In the genomic region with DNA sequence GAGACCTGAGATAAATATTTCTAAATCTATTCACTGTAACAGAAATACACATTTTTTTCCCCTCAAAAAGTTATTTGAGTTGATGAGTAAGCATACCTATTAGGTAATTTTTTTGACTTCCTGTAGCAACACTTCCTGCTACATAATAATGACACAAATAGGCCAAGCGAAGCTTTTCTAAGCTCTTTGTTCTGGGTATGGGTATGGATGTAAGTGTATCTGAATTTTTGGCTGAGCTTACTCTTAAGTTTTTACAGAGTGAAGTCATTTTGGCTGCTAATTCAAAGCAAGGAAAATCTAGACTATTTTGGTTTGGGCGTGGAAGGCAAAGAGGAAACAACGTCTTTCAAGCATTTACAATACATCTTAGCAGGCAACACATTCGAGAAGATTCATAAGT, we compare ENCODE assay signal across 21 cellular contexts.
A peak's percentile ranks its signal among the peaks of the same experiment; 100 is the strongest.
DNase-seq lines count a peak whose midpoint lies in the region; ATAC-seq and TF ChIP-seq lines count a peak whose summit lies in the region.
"Had no signal": no experiment of that assay in that cellular context is flagged by ENCODE, and none has a peak within 500 bp of the region (broad histone marks: within the 10 kb centered on the region; RNA-seq: fewer than 3 reads in every experiment).

No MANE protein-coding gene starts in this region.

- no peak for TF ChIP-seq CTCF in cardiac fibroblast (IDR thresholded peaks at IDR 0.05; ENCODE audit: low read depth, low read length)

- no peak overlapping the region for H4K91ac ChIP-seq in trophoblast cell (ENCODE audit: low read depth, low read length)

- no peaks in the 10 kb centered on the region for H3K36me3 ChIP-seq in trophoblast cell (ENCODE audit: control insufficient read depth in 1 of 2, insufficient read depth in 2 of 2, low read length in 2 of 2)
- H3K36me3 ChIP-seq: thoracic aorta had no signal

- H2AK5ac ChIP-seq in trophoblast cell (ENCODE audit: low read length) = no peak overlapping the region

- no peak overlapping the region for H4K8ac ChIP-seq in trophoblast cell (ENCODE audit: low read depth, low read length)

- H3K4me3 ChIP-seq in cardiac fibroblast (replicated peaks in 1 of 2; ENCODE audit: low read depth in 2 of 2, low read length in 2 of 2) (no peak overlapping the region), trophoblast cell (ENCODE audit: low read depth, low read length) (no peak overlapping the region)
- H3K4me3 ChIP-seq: body of pancreas, thoracic aorta had no signal

- no peaks in the 10 kb centered on the region for H3K79me2 ChIP-seq in trophoblast cell (ENCODE audit: control insufficient read depth, insufficient read depth, low read length, poor library complexity)

- DNase-seq in ELR (ENCODE audit: low read depth) = peak; percentile 2
- DNase-seq in NCI-H226 = peak; percentile 17
- peak; percentile 74 to 85 for DNase-seq in cardiac fibroblast (ENCODE audit: low read depth in 2 of 2)
- peak; percentile 47 for DNase-seq in glomerular endothelial cell (ENCODE audit: extremely low read depth, low read depth, low spot score)
- DNase-seq in activated effector memory CD4-positive, alpha-beta T cell treated with Interleukin-2 at 50 U/mL for 16 hours = no peak
- no peak for DNase-seq in trophoblast cell
- DNase-seq: activated CD4-positive, alpha-beta T cell treated with anti-CD3 and anti-CD28 coated beads for 1 hour; body of pancreas; CD4-positive, CD25-positive, alpha-beta regulatory T cell; GF-D8; MM.1S; NCI-H1694; NCI-H748 treated with DMSO at 0.1 percent for 48 hours; posterior cingulate gyrus; stimulated activated CD4-positive, alpha-beta T cell treated with anti-CD3 and anti-CD28 coated beads, Interleukin-1b, Interleukin-23, amount 100 ng/mL, for 48 hours; stimulated activated naive CD4-positive, alpha-beta T cell had no signal

- H3K9ac ChIP-seq in trophoblast cell (ENCODE audit: low read length) = no peak overlapping the region

- no peak overlapping the region for H3K18ac ChIP-seq in trophoblast cell (ENCODE audit: low read length)

- no peaks in the 10 kb centered on the region for H3K4me1 ChIP-seq in trophoblast cell (ENCODE audit: control insufficient read depth in 1 of 2, insufficient read depth in 2 of 2, low read length in 2 of 2)
- H3K4me1 ChIP-seq: body of pancreas had no signal

- no peak overlapping the region for H2BK5ac ChIP-seq in trophoblast cell (ENCODE audit: low read depth, low read length, poor library complexity)

- H2BK120ac ChIP-seq in trophoblast cell (ENCODE audit: insufficient read depth, low read length, poor library complexity) = no peak overlapping the region

- no peak overlapping the region for H3K23ac ChIP-seq in trophoblast cell (ENCODE audit: low read length)

- no peak overlapping the region for H2BK12ac ChIP-seq in trophoblast cell (ENCODE audit: low read length)

- ATAC-seq in GM18861 (IDR thresholded peaks at IDR 0.05; ENCODE audit: unreplicated experiment) = no peak
- no peak for ATAC-seq in HG03432 (IDR thresholded peaks at IDR 0.05; ENCODE audit: unreplicated experiment)
- ATAC-seq: activated naive CD4-positive, alpha-beta T cell treated with anti-CD3 and anti-CD28 coated beads, Interleukin-2, amount 50 U/mL, for 72 hours; body of pancreas; Panc1 had no signal

- no CpG with 5 or more reads among the region's 4 CpGs for whole genome bisulfite sequencing in trophoblast cell (ENCODE audit: extremely low coverage, insufficient coverage, insufficient read length)

- H2AFZ ChIP-seq in trophoblast cell (ENCODE audit: insufficient read depth, low read length, poor library complexity) = no peak overlapping the region

- no peak overlapping the region for H3K27ac ChIP-seq in trophoblast cell (ENCODE audit: low read depth, low read length)
- H3K27ac ChIP-seq: body of pancreas, thoracic aorta had no signal

- H3K79me1 ChIP-seq in trophoblast cell (ENCODE audit: low read length) = no peaks in the 10 kb centered on the region

- H3K4me2 ChIP-seq in trophoblast cell (ENCODE audit: low read length) = no peak overlapping the region

- H3K27me3 ChIP-seq in trophoblast cell (ENCODE audit: insufficient read depth, low read length) = no peaks in the 10 kb centered on the region
- H3K27me3 ChIP-seq: body of pancreas had no signal

- no peak overlapping the region for H4K12ac ChIP-seq in trophoblast cell (ENCODE audit: low read depth, low read length)

- no peak overlapping the region for H3K4ac ChIP-seq in trophoblast cell (ENCODE audit: low read depth, low read length)

- H3K14ac ChIP-seq in trophoblast cell (ENCODE audit: low read length) = no peak overlapping the region

- no peaks in the 10 kb centered on the region for H3K9me3 ChIP-seq in trophoblast cell (ENCODE audit: insufficient read depth, low read depth, low read length)
- H3K9me3 ChIP-seq: body of pancreas, thoracic aorta had no signal

Comparison
In these comparisons a context has a peak if more than half of its experiments do, and no peak if none do; other contexts are left out.
1. DNase-seq: peak in ELR (single experiment), NCI-H226 (single experiment), cardiac fibroblast (2 of 2) and glomerular endothelial cell (single experiment); none in activated effector memory CD4-positive, alpha-beta T cell treated with Interleukin-2 at 50 U/mL for 16 hours (single experiment) and trophoblast cell (0 of 2).